ENCODE assay signal across 24 cellular contexts in the genomic region with DNA sequence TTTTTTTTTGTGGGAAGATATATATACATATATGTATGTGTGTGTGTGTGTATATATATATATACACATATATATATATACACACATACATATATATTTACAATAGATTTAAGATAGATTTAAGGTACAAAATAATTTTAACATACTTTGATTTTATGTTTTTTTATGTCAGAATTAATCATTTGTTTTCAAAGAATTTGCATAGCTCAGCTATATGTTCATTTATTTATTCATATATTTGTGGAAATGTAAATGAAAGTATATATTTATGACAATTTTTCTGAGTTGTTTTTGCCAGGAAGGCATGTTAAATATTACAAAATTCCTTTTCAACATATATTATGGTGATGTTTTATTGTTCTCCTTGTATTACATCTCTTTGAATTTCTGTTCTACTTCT.
DNase-seq lines count a peak whose midpoint lies in the region; ATAC-seq, FAIRE-seq and TF ChIP-seq lines count a peak whose summit lies in the region.
"Had no signal": no experiment of that assay in that cellular context is flagged by ENCODE, and none has a peak within 500 bp of the region (broad histone marks: within the 10 kb centered on the region; RNA-seq: fewer than 3 reads in every experiment).

No MANE protein-coding gene starts in this region.

- ATAC-seq in naive thymus-derived CD4-positive, alpha-beta T cell = no peak
- ATAC-seq in lower lobe of right lung = no peak
- ATAC-seq: A549; CD8-positive, alpha-beta T cell; GM12878 had no signal

- H3K27ac Mint-ChIP-seq in naive thymus-derived CD4-positive, alpha-beta T cell = no peak overlapping the region
- no peak overlapping the region for H3K27ac Mint-ChIP-seq in activated naive CD4-positive, alpha-beta T cell treated with anti-CD3 and anti-CD28 coated beads, Interleukin-2, amount 10 ng/mL, durations not matched to agents 7 days and 5 days
- H3K27ac Mint-ChIP-seq: B cell; CD4-positive, alpha-beta T cell; CD8-positive, alpha-beta T cell had no signal

- CTCF ChIA-PET in naive thymus-derived CD4-positive, alpha-beta T cell (lab: Charles Lee) = no interaction called here
- CTCF ChIA-PET in activated naive CD4-positive, alpha-beta T cell treated with anti-CD3 and anti-CD28 coated beads, Interleukin-2, amount 10 ng/mL, durations not matched to agents 7 days and 5 days (lab: Charles Lee) = no interaction called here

- H3K9me3 ChIP-seq in small intestine (ENCODE audit: control insufficient read depth, low read depth) (no peaks in the 10 kb centered on the region), lower lobe of right lung (no peaks in the 10 kb centered on the region)
- H3K9me3 ChIP-seq in naive thymus-derived CD4-positive, alpha-beta T cell (ENCODE audit: control insufficient read depth in 2 of 3, low read length in 3 of 3) = no peaks in the 10 kb centered on the region
- H3K9me3 ChIP-seq: A549; BLaER1 treated with 17β-estradiol and CSF1 and Interleukin-3, amounts not matched to agents 10 nM and 100 nM had no signal

- H3K27me3 Mint-ChIP-seq in naive thymus-derived CD4-positive, alpha-beta T cell = no peaks in the 10 kb centered on the region
- H3K27me3 Mint-ChIP-seq in activated naive CD4-positive, alpha-beta T cell treated with anti-CD3 and anti-CD28 coated beads, Interleukin-2, amount 10 ng/mL, durations not matched to agents 7 days and 5 days = no peaks in the 10 kb centered on the region
- H3K27me3 Mint-ChIP-seq: B cell; CD4-positive, alpha-beta T cell had no signal

- TF ChIP-seq CTCF in lower lobe of right lung (IDR thresholded peaks at IDR 0.05) = no peak

- H3K4me1 ChIP-seq in small intestine (ENCODE audit: control insufficient read depth in 2 of 2, insufficient read depth in 1 of 2, low read depth in 1 of 2, low read length in 1 of 2) (no peaks in the 10 kb centered on the region), lower lobe of right lung (no peaks in the 10 kb centered on the region)
- no peaks in the 10 kb centered on the region for H3K4me1 ChIP-seq in naive thymus-derived CD4-positive, alpha-beta T cell (ENCODE audit: control insufficient read depth in 2 of 2, insufficient read depth in 2 of 2, low read length in 2 of 2)
- H3K4me1 ChIP-seq: A549; BLaER1 treated with 17β-estradiol and CSF1 and Interleukin-3, amounts not matched to agents 10 nM and 100 nM had no signal

- H3K4me3 ChIP-seq in small intestine (ENCODE audit: low read depth in 1 of 2, low read length in 2 of 2) = no peak overlapping the region
- no peak overlapping the region for H3K4me3 ChIP-seq in naive thymus-derived CD4-positive, alpha-beta T cell (ENCODE audit: low read length)
- no peak overlapping the region for H3K4me3 ChIP-seq in lower lobe of right lung
- H3K4me3 ChIP-seq: A549; BLaER1 treated with 17β-estradiol and CSF1 and Interleukin-3, amounts not matched to agents 10 nM and 100 nM; GM12878 had no signal

- H3K4me1 Mint-ChIP-seq in naive thymus-derived CD4-positive, alpha-beta T cell = no peaks in the 10 kb centered on the region
- H3K4me1 Mint-ChIP-seq in activated naive CD4-positive, alpha-beta T cell treated with anti-CD3 and anti-CD28 coated beads, Interleukin-2, amount 10 ng/mL, durations not matched to agents 7 days and 5 days = no peaks in the 10 kb centered on the region
- H3K4me1 Mint-ChIP-seq: B cell had no signal

- intact Hi-C loops in naive thymus-derived CD4-positive, alpha-beta T cell (cut with micrococcal nuclease) = no loop called here
- intact Hi-C loops in lower lobe of right lung (cut with DNase I) = no loop called here

- H3K27me3 ChIP-seq in small intestine (ENCODE audit: control insufficient read depth in 2 of 2, insufficient read depth in 2 of 2, low read length in 2 of 2) (no peaks in the 10 kb centered on the region), lower lobe of right lung (ENCODE audit: low read depth) (no peaks in the 10 kb centered on the region)
- H3K27me3 ChIP-seq in naive thymus-derived CD4-positive, alpha-beta T cell (ENCODE audit: control insufficient read depth in 2 of 2, insufficient read depth in 2 of 2, low read length in 2 of 2) = no peaks in the 10 kb centered on the region
- H3K27me3 ChIP-seq: BLaER1 treated with 17β-estradiol and CSF1 and Interleukin-3, amounts not matched to agents 10 nM and 100 nM had no signal

- POLR2A ChIA-PET in naive thymus-derived CD4-positive, alpha-beta T cell (lab: Charles Lee) = no interaction called here

- no peaks in the 10 kb centered on the region for H3K36me3 ChIP-seq in small intestine (ENCODE audit: control insufficient read depth in 2 of 2, insufficient read depth in 2 of 2, low read length in 2 of 2)
- H3K36me3 ChIP-seq in naive thymus-derived CD4-positive, alpha-beta T cell (ENCODE audit: control insufficient read depth in 2 of 3, insufficient read depth in 3 of 3, low read length in 3 of 3) = no peaks in the 10 kb centered on the region
- no peaks in the 10 kb centered on the region for H3K36me3 ChIP-seq in lower lobe of right lung
- H3K36me3 ChIP-seq: BLaER1 treated with 17β-estradiol and CSF1 and Interleukin-3, amounts not matched to agents 10 nM and 100 nM had no signal

- no peak overlapping the region for H3K27ac ChIP-seq in small intestine (ENCODE audit: low read depth in 1 of 2, low read length in 1 of 2)
- no peak overlapping the region for H3K27ac ChIP-seq in naive thymus-derived CD4-positive, alpha-beta T cell (ENCODE audit: low read depth, low read length)
- no peak overlapping the region for H3K27ac ChIP-seq in lower lobe of right lung
- H3K27ac ChIP-seq: A549; BLaER1 treated with 17β-estradiol and CSF1 and Interleukin-3, amounts not matched to agents 10 nM and 100 nM; C4-2B had no signal

- DNase-seq in frontal cortex (ENCODE audit: low spot score in 2 of 2) (no peak), small intestine (no peak), lower lobe of right lung (no peak)
- no peak for DNase-seq in naive thymus-derived CD4-positive, alpha-beta T cell
- no peak for DNase-seq in activated naive CD4-positive, alpha-beta T cell treated with anti-CD3 and anti-CD28 coated beads, Interleukin-2, amount 10 ng/mL, durations not matched to agents 7 days and 5 days
- DNase-seq: 8988T; AML-193; CD4-positive, alpha-beta T cell; CD8-positive, alpha-beta T cell; DMS 273 treated with DMSO at 0.1 percent for 48 hours; DMS153; DMS53; DMS79; DND-41; EL had no signal

- H3K4me3 Mint-ChIP-seq in naive thymus-derived CD4-positive, alpha-beta T cell = no peak overlapping the region
- H3K4me3 Mint-ChIP-seq in activated naive CD4-positive, alpha-beta T cell treated with anti-CD3 and anti-CD28 coated beads, Interleukin-2, amount 10 ng/mL, durations not matched to agents 7 days and 5 days = no peak overlapping the region
- H3K4me3 Mint-ChIP-seq: B cell; CD4-positive, alpha-beta T cell; CD8-positive, alpha-beta T cell had no signal

- H3K36me3 Mint-ChIP-seq in naive thymus-derived CD4-positive, alpha-beta T cell = no peaks in the 10 kb centered on the region
- no peaks in the 10 kb centered on the region for H3K36me3 Mint-ChIP-seq in activated naive CD4-positive, alpha-beta T cell treated with anti-CD3 and anti-CD28 coated beads, Interleukin-2, amount 10 ng/mL, durations not matched to agents 7 days and 5 days
- H3K36me3 Mint-ChIP-seq: CD8-positive, alpha-beta T cell had no signal

- peaks cover 0 to 14% (median 6%) of the 10 kb centered on the region in 11 donors for H3K9me3 Mint-ChIP-seq in naive thymus-derived CD4-positive, alpha-beta T cell
- H3K9me3 Mint-ChIP-seq in activated naive CD4-positive, alpha-beta T cell treated with anti-CD3 and anti-CD28 coated beads, Interleukin-2, amount 10 ng/mL, durations not matched to agents 7 days and 5 days = peaks cover 11% of the 10 kb centered on the region

- peak; percentile 85 for FAIRE-seq in A204.1 (lab: Jason Lieb, UNC)
- FAIRE-seq in G401.6 (lab: Jason Lieb, UNC) = peak; percentile 90
- FAIRE-seq in frontal cortex (lab: Jason Lieb, UNC) = peak; percentile 81
- FAIRE-seq in small intestine (lab: Jason Lieb, UNC) = peak; percentile 83
- FAIRE-seq: A549, GM12878, GM12892, GM18507 had no signal
